Comparison of ENCODE assay signal across 9 cellular contexts in genomic region chr2:134668821-134669220, GRCh38. TPM values are rescaled to one million over a fixed set of nuclear protein-coding genes. Genes with fewer than 3 reads are reported as not detected.
DNase-seq lines count a peak whose midpoint lies in the region; ATAC-seq, FAIRE-seq and TF ChIP-seq lines count a peak whose summit lies in the region.
"Had no signal": no experiment of that assay in that cellular context is flagged by ENCODE, and none has a peak within 500 bp of the region (broad histone marks: within the 10 kb centered on the region; RNA-seq: fewer than 3 reads in every experiment).

No MANE protein-coding gene starts in this region.

- no peak overlapping the region for H3K9ac ChIP-seq in mesenchymal stem cell (ENCODE audit: low read length)

- H3K36me3 ChIP-seq in heart left ventricle (no peaks in the 10 kb centered on the region), mesenchymal stem cell (ENCODE audit: control insufficient read depth in 1 of 2, insufficient read depth in 2 of 2, low read depth in 1 of 2, low read length in 2 of 2) (no peaks in the 10 kb centered on the region), OCI-LY7 (ENCODE audit: insufficient read depth, low read length) (no peaks in the 10 kb centered on the region)

- no peak for ATAC-seq in Right ventricle myocardium superior (ENCODE audit: poor library complexity)
- no peak for ATAC-seq in heart left ventricle

- no peak overlapping the region for H3K4me2 ChIP-seq in mesenchymal stem cell (ENCODE audit: low read length, poor library complexity, severe bottlenecking)
- no peak overlapping the region for H3K4me2 ChIP-seq in OCI-LY7 (ENCODE audit: low read length)

- no peak overlapping the region for H3K14ac ChIP-seq in mesenchymal stem cell (ENCODE audit: low read length in 2 of 2)

- WGBS in heart left ventricle, 4 donors = 73 to 87% (median 85%) methylated on average over 7 of the region's 7 CpGs
- 85% methylated on average over 7 of the region's 7 CpGs for WGBS in mesenchymal stem cell

- TF ChIP-seq CTCF in heart left ventricle (IDR thresholded peaks at IDR 0.05) (no peak), OCI-LY7 (conservative IDR thresholded peaks at IDR 0.05; ENCODE audit: low read length) (no peak)

- DNase-seq in Right ventricle myocardium superior = peak; percentile 46
- DNase-seq in heart left ventricle = no peak
- peak; percentile 44 for DNase-seq in activated T-cell treated with anti-CD3 and anti-CD28 coated beads for 4 hours
- DNase-seq in mesenchymal stem cell = no peak
- peak; percentile 84 for DNase-seq in urothelium cell line (ENCODE audit: low spot score)
- DNase-seq in OCI-LY7 (ENCODE audit: low spot score) = no peak
- no peak for DNase-seq in medulla oblongata (ENCODE audit: extremely low spot score)
- no peak for DNase-seq in NCI-H226

- no peak overlapping the region for H3K18ac ChIP-seq in mesenchymal stem cell (ENCODE audit: low read depth in 1 of 2, low read length in 2 of 2)

- CTCF ChIA-PET in OCI-LY7 (lab: Charles Lee; ENCODE audit: unreplicated experiment) = no interaction called here

- peak overlapping the region; percentile 63 for H2AK5ac ChIP-seq in mesenchymal stem cell (ENCODE audit: low read length, severe bottlenecking)

- H2BK15ac ChIP-seq in mesenchymal stem cell (ENCODE audit: low read depth, poor library complexity, severe bottlenecking) = no peak overlapping the region

- peaks cover 28% of the 10 kb centered on the region for H3K79me1 ChIP-seq in mesenchymal stem cell (replicated peaks; ENCODE audit: low read length, poor library complexity, severe bottlenecking)

- H2BK5ac ChIP-seq in mesenchymal stem cell (ENCODE audit: low read depth, low read length, poor library complexity, severe bottlenecking) = peak overlapping the region; percentile 36

- H3K9me3 ChIP-seq in heart left ventricle = peaks cover 0 to 6% (median 0%) of the 10 kb centered on the region in 12 donors
- H3K9me3 ChIP-seq in mesenchymal stem cell (ENCODE audit: control insufficient read depth, low read length) = peaks cover 4% of the 10 kb centered on the region
- H3K9me3 ChIP-seq in OCI-LY7 (ENCODE audit: low read length) = no peaks in the 10 kb centered on the region

- FAIRE-seq in urothelium cell line (lab: Jason Lieb, UNC) = no peak
- FAIRE-seq: TTC549 had no signal

- H2BK120ac ChIP-seq in mesenchymal stem cell (ENCODE audit: low read depth, low read length) = no peak overlapping the region

- no peak for TF ChIP-seq POLR2A in heart left ventricle (IDR thresholded peaks at IDR 0.05)

- H3K27me3 ChIP-seq in heart left ventricle = peaks cover 0 to 6% (median 0%) of the 10 kb centered on the region in 9 donors
- peaks cover 0 to 19% of the 10 kb centered on the region in 2 experiments for H3K27me3 ChIP-seq in mesenchymal stem cell (ENCODE audit: control insufficient read depth in 1 of 2, insufficient read depth in 1 of 2, low read length in 2 of 2)

- H3K27ac ChIP-seq in heart left ventricle (peak overlapping the region in 1 of 12 donors; percentile 74), mesenchymal stem cell (ENCODE audit: low read length, poor library complexity, severe bottlenecking) (peak overlapping the region; percentile 94), OCI-LY7 (ENCODE audit: low read depth, low read length, poor library complexity, severe bottlenecking) (no peak overlapping the region)

- no peaks in the 10 kb centered on the region for H3K79me2 ChIP-seq in OCI-LY7 (ENCODE audit: insufficient read depth, low read depth, low read length)

- H4K91ac ChIP-seq in mesenchymal stem cell (ENCODE audit: low read length) = no peak overlapping the region

- no peak overlapping the region for H3K23ac ChIP-seq in mesenchymal stem cell (ENCODE audit: low read length in 2 of 2)

- H3K4me3 ChIP-seq in heart left ventricle (no peak overlapping the region), mesenchymal stem cell (ENCODE audit: insufficient read depth in 1 of 2, low read depth in 1 of 2, low read length in 2 of 2) (no peak overlapping the region), OCI-LY7 (ENCODE audit: low read depth, low read length, poor library complexity, severe bottlenecking) (no peak overlapping the region)

- no TSS peak for BruUV-seq in OCI-LY7 (replicated peaks; lab: Mats Ljungman, UMichigan)

- H3K4me1 ChIP-seq in heart left ventricle (peaks cover 0 to 32% (median 0%) of the 10 kb centered on the region in 12 donors), mesenchymal stem cell (ENCODE audit: control insufficient read depth, insufficient read depth, low read depth, low read length) (peaks cover 39% of the 10 kb centered on the region), OCI-LY7 (ENCODE audit: insufficient read depth, low read length, poor library complexity, severe bottlenecking) (no peaks in the 10 kb centered on the region)

- no peak overlapping the region for H3K4ac ChIP-seq in mesenchymal stem cell (ENCODE audit: low read depth in 1 of 2, low read length in 2 of 2)

- no peak overlapping the region for H2BK12ac ChIP-seq in mesenchymal stem cell (ENCODE audit: low read length in 2 of 2)

- POLR2A ChIA-PET in OCI-LY7 (lab: Charles Lee) = interaction anchor here (0.6 to 1.3 kb wide), 2 partner anchors 10 to 74 kb away, joined by 3 to 5 read pairs; no protein-coding TSS in a partner anchor

- H2AFZ ChIP-seq in mesenchymal stem cell (ENCODE audit: low read depth, low read length) = no peak overlapping the region
- H2AFZ ChIP-seq in OCI-LY7 (ENCODE audit: low read length) = no peak overlapping the region

- H4K8ac ChIP-seq in mesenchymal stem cell (ENCODE audit: low read length) = no peak overlapping the region

- H3K9me2 ChIP-seq in OCI-LY7 (ENCODE audit: insufficient read depth, low read length) = no peaks in the 10 kb centered on the region

- intact Hi-C loops in Right ventricle myocardium superior (cut with DNase I) (no loop called here), heart left ventricle (cut with DNase I) (no loop called here), OCI-LY7 (cut with micrococcal nuclease; ENCODE audit: unreplicated experiment) (no loop called here)

- H4K20me1 ChIP-seq in OCI-LY7 (ENCODE audit: insufficient read depth, low read length) = no peaks in the 10 kb centered on the region

RNA-seq across cellular contexts. Expression of gene TMEM163, which starts 50.0 kb away (rescaled TPM):
- total RNA-seq in Right ventricle myocardium superior (0.38 TPM), heart left ventricle (1 to 10 TPM in 1 of 9 donors, under 1 TPM in 8; 0.14 to 1.4 (median 0.47) TPM), OCI-LY7 (2022) (0.31 and 0.51 TPM in 2 replicates)
- polyA plus RNA-seq in heart left ventricle = 1 to 10 TPM in 1 of 2 donors, under 1 TPM in 1; 0.42 to 1.2 TPM
- 0.07 TPM for polyA plus RNA-seq in mesenchymal stem cell (2013, experiment 1 of 2)
- 0.05 TPM for polyA plus RNA-seq in mesenchymal stem cell (2013, experiment 2 of 2)
- total RNA-seq in OCI-LY7 (2014; rRNA removed; shearing (Covaris generic)) = not detected in 2 replicates

Comparison
In these comparisons a context has a peak if more than half of its experiments do, and no peak if none do; other contexts are left out.
1. DNase-seq: peak in Right ventricle myocardium superior (single experiment), activated T-cell treated with anti-CD3 and anti-CD28 coated beads for 4 hours (single experiment) and urothelium cell line (single experiment); none in heart left ventricle (0 of 5), mesenchymal stem cell (single experiment), OCI-LY7 (single experiment), medulla oblongata (single experiment) and NCI-H226 (single experiment).